8 cellular contexts compared by ENCODE assay signal in genomic region chr11:9575531-9576240, GRCh38. TPM values are rescaled to one million over a fixed set of nuclear protein-coding genes. Genes with fewer than 3 reads are reported as not detected.
DNase-seq lines count a peak whose midpoint lies in the region; ATAC-seq and TF ChIP-seq lines count a peak whose summit lies in the region.

No MANE protein-coding gene starts in this region.

- H3K36me3 ChIP-seq in NT2/D1 (ENCODE audit: insufficient read depth, insufficient read length, low read length) (peaks cover 62% of the 10 kb centered on the region), endodermal cell (ENCODE audit: control insufficient read depth, insufficient read depth, low read length) (peaks cover 49% of the 10 kb centered on the region)

- TF ChIP-seq CTCF in endodermal cell (conservative IDR thresholded peaks at IDR 0.05), result no peak
- TF ChIP-seq CTCF in osteocyte (IDR thresholded peaks at IDR 0.05), result no peak
- no peak for TF ChIP-seq CTCF in GM10266 (IDR thresholded peaks at IDR 0.05; ENCODE audit: control insufficient read depth, insufficient read depth, low read depth, missing control alignments)
- TF ChIP-seq CTCF in GM13977 (IDR thresholded peaks at IDR 0.05; ENCODE audit: extremely low read depth, insufficient read depth, missing control alignments), result no peak

- H3K27me3 ChIP-seq in NT2/D1 (ENCODE audit: insufficient read depth, insufficient read length) (no peaks in the 10 kb centered on the region), endodermal cell (ENCODE audit: control insufficient read depth, insufficient read depth, low read length, poor library complexity, severe bottlenecking) (no peaks in the 10 kb centered on the region)

- DNase-seq in ELR (ENCODE audit: low read depth) (peak; percentile 22), NT2/D1 (ENCODE audit: low read depth, low spot score) (no peak), endodermal cell (no peak), osteocyte (ENCODE audit: extremely low spot score, unreplicated experiment) (no peak), GM10266 (ENCODE audit: extremely low spot score) (no peak), GM13977 (ENCODE audit: low spot score) (no peak), retina (no peak)

- peak overlapping the region; percentile 95 for H3K4me3 ChIP-seq in NT2/D1 (ENCODE audit: insufficient read length, low read depth)
- H3K4me3 ChIP-seq in endodermal cell (ENCODE audit: low read length), result peak overlapping the region; percentile 98

- peaks cover 33% of the 10 kb centered on the region for H3K4me1 Mint-ChIP-seq in endodermal cell
- H3K4me1 Mint-ChIP-seq in osteocyte (ENCODE audit: unreplicated experiment), result peaks cover 43% of the 10 kb centered on the region

- 2 to 4% methylated on average over 5 to 11 of the region's 11 CpGs for WGBS in endodermal cell (ENCODE audit: insufficient coverage in 1 of 2, insufficient read length in 1 of 2), 2 experiments

- no peak for ATAC-seq in GM21786 (IDR thresholded peaks at IDR 0.05; ENCODE audit: unreplicated experiment)

- H3K27ac Mint-ChIP-seq in endodermal cell (peak overlapping the region; percentile 95), osteocyte (ENCODE audit: unreplicated experiment) (peak overlapping the region; percentile 91)

- H3K4me1 ChIP-seq in NT2/D1 (ENCODE audit: insufficient read depth, insufficient read length), result peaks cover 3% of the 10 kb centered on the region
- peaks cover 3% of the 10 kb centered on the region for H3K4me1 ChIP-seq in endodermal cell (ENCODE audit: control insufficient read depth, insufficient read depth, low read length)

- no peaks in the 10 kb centered on the region for H3K9me3 ChIP-seq in NT2/D1 (ENCODE audit: insufficient read depth, low read length)
- no peaks in the 10 kb centered on the region for H3K9me3 ChIP-seq in endodermal cell (ENCODE audit: control insufficient read depth, low read length)

- in situ Hi-C loops in GM13977 (cut with MboI; ENCODE audit: low pct_unique_long_range_greater_than_20kb, low sequenced_read_pairs, unreplicated experiment), result no loop called here

- H3K27ac ChIP-seq in endodermal cell (ENCODE audit: low read depth, low read length), result peak overlapping the region; percentile 18

- peak overlapping the region; percentile 97 for H3K4me3 Mint-ChIP-seq in endodermal cell
- H3K4me3 Mint-ChIP-seq in osteocyte (ENCODE audit: unreplicated experiment), result peak overlapping the region; percentile 92

- H3K36me3 Mint-ChIP-seq in endodermal cell (ENCODE audit: low read depth), result peaks cover 40% of the 10 kb centered on the region
- peaks cover 51% of the 10 kb centered on the region for H3K36me3 Mint-ChIP-seq in osteocyte (ENCODE audit: unreplicated experiment)

- H3K27me3 Mint-ChIP-seq in endodermal cell (ENCODE audit: insufficient read depth) (peaks cover 3% of the 10 kb centered on the region), osteocyte (ENCODE audit: unreplicated experiment) (no peaks in the 10 kb centered on the region)

- H3K9ac ChIP-seq in NT2/D1 (ENCODE audit: insufficient read length, low read depth), result peak overlapping the region; percentile 98
- H3K9ac ChIP-seq in endodermal cell (ENCODE audit: extremely low read depth, low read length, poor library complexity, severe bottlenecking), result peak overlapping the region; percentile 87

- H3K9me3 Mint-ChIP-seq in endodermal cell (no peaks in the 10 kb centered on the region), osteocyte (ENCODE audit: unreplicated experiment) (no peaks in the 10 kb centered on the region)

RNA-seq across cellular contexts. Expression of gene WEE1, which starts 2.2 kb away (rescaled TPM):
- total RNA-seq in endodermal cell (10 to 100 TPM; 80.1 to 93.5 TPM), osteocyte (77.8 and 111 TPM in 2 replicates)
- polyA plus RNA-seq in endodermal cell (2013, experiment 1 of 2), result 72.0 TPM
- 71.9 TPM for polyA plus RNA-seq in endodermal cell (2013, experiment 2 of 2)
